27 cellular contexts compared by ENCODE assay signal in genomic region chr4:184952522-184952921, GRCh38.
"Had no signal": no experiment of that assay in that cellular context is flagged by ENCODE, and none has a peak within 500 bp of the region (broad histone marks: within the 10 kb centered on the region; RNA-seq: fewer than 3 reads in every experiment).

No MANE protein-coding gene starts in this region.

- H3K9me3 Mint-ChIP-seq: naive thymus-derived CD8-positive, alpha-beta T cell; natural killer cell treated with Interleukin-12 subunit alpha and Interleukin-12 subunit beta and Interleukin-15 and Interleukin-18, amount 100 ng/mL, for 72 hours; neural crest cell; stimulated activated effector memory CD8-positive, alpha-beta T cell treated with anti-CD3 and anti-CD28 coated beads, Interleukin-12 subunit alpha, Interleukin-12 subunit beta, amount 100 ng/mL, for 72 hours; stimulated activated naive B cell treated with anti-CD40 and anti-IgM and Interleukin-4, amounts not matched to agents 10 μg/mL and 1 μg/mL and 100 μg/mL, for 72 hours; stimulated activated naive CD8-positive, alpha-beta T cell treated with anti-CD3 and anti-CD28 coated beads, Interleukin-15, Interleukin-2, amounts not matched to agents 100 ng/mL and 50 ng/mL, for 24 hours had no signal

- H3K4me1 ChIP-seq: pancreas, psoas muscle, sigmoid colon, stomach, thyroid gland, tibial nerve, upper lobe of left lung, uterus had no signal

- H3K27ac ChIP-seq: pancreas, psoas muscle, right lobe of liver, sigmoid colon, stomach, thoracic aorta, thyroid gland, tibial nerve, upper lobe of left lung, uterus had no signal

- H3K9me3 ChIP-seq: pancreas, psoas muscle, right lobe of liver, sigmoid colon, stomach, thoracic aorta, thyroid gland, tibial nerve, upper lobe of left lung, uterus had no signal

- FAIRE-seq: pancreas, small intestine had no signal

- H3K4me3 ChIP-seq: pancreas, psoas muscle, right lobe of liver, sigmoid colon, stomach, thoracic aorta, thyroid gland, tibial nerve, upper lobe of left lung, uterus had no signal

- ATAC-seq: naive thymus-derived CD8-positive, alpha-beta T cell; natural killer cell treated with Interleukin-12 subunit alpha and Interleukin-12 subunit beta and Interleukin-15 and Interleukin-18, amount 100 ng/mL, for 72 hours; pancreas; psoas muscle; right cardiac atrium; right lobe of liver; stimulated activated effector memory CD8-positive, alpha-beta T cell treated with anti-CD3 and anti-CD28 coated beads, Interleukin-12 subunit alpha, Interleukin-12 subunit beta, amount 100 ng/mL, for 72 hours; stimulated activated naive B cell treated with anti-CD40 and anti-IgM and Interleukin-4, amounts not matched to agents 10 μg/mL and 1 μg/mL and 100 μg/mL, for 72 hours had no signal

- H3K27ac Mint-ChIP-seq: naive B cell; naive thymus-derived CD8-positive, alpha-beta T cell; natural killer cell treated with Interleukin-12 subunit alpha and Interleukin-12 subunit beta and Interleukin-15 and Interleukin-18, amount 100 ng/mL, for 72 hours; nephron progenitor cell; progenitor cell of endocrine pancreas; stimulated activated effector memory CD8-positive, alpha-beta T cell treated with anti-CD3 and anti-CD28 coated beads, Interleukin-12 subunit alpha, Interleukin-12 subunit beta, amount 100 ng/mL, for 72 hours; stimulated activated naive B cell treated with anti-CD40 and anti-IgM and Interleukin-4, amounts not matched to agents 10 μg/mL and 1 μg/mL and 100 μg/mL, for 72 hours; stimulated activated naive CD8-positive, alpha-beta T cell treated with anti-CD3 and anti-CD28 coated beads, Interleukin-15, Interleukin-2, amounts not matched to agents 100 ng/mL and 50 ng/mL, for 24 hours had no signal

- H3K4me1 Mint-ChIP-seq: naive thymus-derived CD8-positive, alpha-beta T cell; neural crest cell; stimulated activated effector memory CD8-positive, alpha-beta T cell treated with anti-CD3 and anti-CD28 coated beads, Interleukin-12 subunit alpha, Interleukin-12 subunit beta, amount 100 ng/mL, for 72 hours had no signal

- H3K36me3 Mint-ChIP-seq: naive B cell; naive thymus-derived CD8-positive, alpha-beta T cell; natural killer cell treated with Interleukin-12 subunit alpha and Interleukin-12 subunit beta and Interleukin-15 and Interleukin-18, amount 100 ng/mL, for 72 hours; stimulated activated effector memory CD8-positive, alpha-beta T cell treated with anti-CD3 and anti-CD28 coated beads, Interleukin-12 subunit alpha, Interleukin-12 subunit beta, amount 100 ng/mL, for 72 hours; stimulated activated naive B cell treated with anti-CD40 and anti-IgM and Interleukin-4, amounts not matched to agents 10 μg/mL and 1 μg/mL and 100 μg/mL, for 72 hours had no signal

- H3K36me3 ChIP-seq: pancreas, right lobe of liver, sigmoid colon, stomach, thoracic aorta, thyroid gland, tibial nerve, upper lobe of left lung, uterus had no signal

- DNase-seq: naive B cell; naive thymus-derived CD8-positive, alpha-beta T cell; nephron progenitor cell; occipital lobe; pancreas; psoas muscle; right cardiac atrium; sigmoid colon; small intestine; stimulated activated CD4-positive, alpha-beta T cell treated with anti-CD3 and anti-CD28 coated beads, Interleukin-15, amount 100 ng/mL, for 24 hours; stimulated activated CD4-positive, alpha-beta T cell treated with anti-CD3 and anti-CD28 coated beads, Interleukin-2, amount 100 ng/mL, for 24 hours; stimulated activated CD4-positive, alpha-beta T cell treated with anti-CD3 and anti-CD28 coated beads, Interleukin-2, amount 100 ng/mL, for 48 hours; stimulated activated CD4-positive, alpha-beta T cell treated with anti-CD3 and anti-CD28 coated beads, Interleukin-4, amount 100 ng/mL, for 24 hours; stimulated activated naive B cell treated with anti-CD40 and anti-IgM and Interleukin-4, amounts not matched to agents 10 μg/mL and 1 μg/mL and 100 μg/mL, for 72 hours; stimulated activated naive CD4-positive, alpha-beta T cell treated with Interleukin-2 at 50 U/mL for 16 hours; stomach; thyroid gland; uterus had no signal

- H3K4me3 Mint-ChIP-seq: naive B cell; naive thymus-derived CD8-positive, alpha-beta T cell; natural killer cell treated with Interleukin-12 subunit alpha and Interleukin-12 subunit beta and Interleukin-15 and Interleukin-18, amount 100 ng/mL, for 72 hours; nephron progenitor cell; neural crest cell; stimulated activated effector memory CD8-positive, alpha-beta T cell treated with anti-CD3 and anti-CD28 coated beads, Interleukin-12 subunit alpha, Interleukin-12 subunit beta, amount 100 ng/mL, for 72 hours; stimulated activated naive B cell treated with anti-CD40 and anti-IgM and Interleukin-4, amounts not matched to agents 10 μg/mL and 1 μg/mL and 100 μg/mL, for 72 hours; stimulated activated naive CD8-positive, alpha-beta T cell treated with anti-CD3 and anti-CD28 coated beads, Interleukin-15, Interleukin-2, amounts not matched to agents 100 ng/mL and 50 ng/mL, for 24 hours had no signal

- H3K27me3 ChIP-seq: pancreas, right lobe of liver, sigmoid colon, thyroid gland, tibial nerve, upper lobe of left lung, uterus had no signal
